22 cellular contexts compared by ENCODE assay signal in the genomic region with DNA sequence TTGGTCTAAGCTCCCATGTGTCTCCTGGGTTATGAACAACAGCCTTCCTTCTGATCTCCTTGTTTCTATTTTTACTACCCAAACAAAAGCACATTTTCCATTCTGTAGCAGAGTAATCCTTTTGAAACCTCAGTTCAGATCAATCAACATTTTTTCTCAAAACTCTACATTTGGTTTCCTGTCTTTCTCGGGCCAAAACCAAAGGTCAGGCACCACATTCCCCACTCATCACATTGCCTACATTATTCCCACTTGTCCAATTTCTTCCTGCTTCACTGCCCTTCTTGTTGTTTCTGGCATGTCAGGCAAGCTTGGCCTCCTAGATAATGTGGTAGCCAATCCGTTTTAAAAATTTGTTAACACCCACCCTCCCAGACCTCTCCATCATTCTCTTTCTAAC.
"Had no signal": no experiment of that assay in that cellular context is flagged by ENCODE, and none has a peak within 500 bp of the region (broad histone marks: within the 10 kb centered on the region; RNA-seq: fewer than 3 reads in every experiment).

No MANE protein-coding gene starts in this region.

- H3K4me1 ChIP-seq: adrenal gland, ascending aorta, gastrocnemius medialis, right atrium auricular region, suprapubic skin, transverse colon had no signal

- H3K36me3 ChIP-seq: adrenal gland, gastrocnemius medialis, right atrium auricular region, suprapubic skin, transverse colon had no signal

- H3K4me3 ChIP-seq: adrenal gland, ascending aorta, right atrium auricular region, suprapubic skin, transverse colon had no signal

- H3K4me3 Mint-ChIP-seq: activated naive CD8-positive, alpha-beta T cell; nephron; stimulated activated naive CD8-positive, alpha-beta T cell treated with anti-CD3 and anti-CD28 coated beads, Interleukin-15, Interleukin-2, amounts not matched to agents 100 ng/mL and 50 ng/mL, for 24 hours; WTC11 had no signal

- H3K9me3 ChIP-seq: gastrocnemius medialis, suprapubic skin had no signal

- H3K27me3 ChIP-seq: adrenal gland, ascending aorta, gastrocnemius medialis, right atrium auricular region, suprapubic skin, transverse colon had no signal

- H3K27ac Mint-ChIP-seq: activated naive CD8-positive, alpha-beta T cell; nephron; stimulated activated naive CD8-positive, alpha-beta T cell treated with anti-CD3 and anti-CD28 coated beads, Interleukin-15, Interleukin-2, amounts not matched to agents 100 ng/mL and 50 ng/mL, for 24 hours; WTC11 had no signal

- H3K27ac ChIP-seq: adrenal gland, ascending aorta, gastrocnemius medialis, right atrium auricular region, suprapubic skin, transverse colon had no signal

- DNase-seq: activated gamma-delta T cell treated with Interleukin-2 at 50 U/mL for 16 hours; activated T-cell treated with anti-CD3 and anti-CD28 coated beads, Interleukin-2, amount 50 U/mL, for 1 hour; adrenal gland; cerebellar nuclear complex; cortex of kidney; effector CD4-positive, alpha-beta T cell; erythroblast; gastrocnemius medialis; head of caudate nucleus; hypothalamus; left ventricle myocardium superior; occipital lobe; stimulated activated CD4-positive, alpha-beta T cell treated with anti-CD3 and anti-CD28 coated beads, Interleukin-4, amount 100 ng/mL, for 24 hours; T1000; transverse colon had no signal

- H3K4me1 Mint-ChIP-seq: WTC11 had no signal
